ENCODE assay signal across 17 cellular contexts in the genomic region with DNA sequence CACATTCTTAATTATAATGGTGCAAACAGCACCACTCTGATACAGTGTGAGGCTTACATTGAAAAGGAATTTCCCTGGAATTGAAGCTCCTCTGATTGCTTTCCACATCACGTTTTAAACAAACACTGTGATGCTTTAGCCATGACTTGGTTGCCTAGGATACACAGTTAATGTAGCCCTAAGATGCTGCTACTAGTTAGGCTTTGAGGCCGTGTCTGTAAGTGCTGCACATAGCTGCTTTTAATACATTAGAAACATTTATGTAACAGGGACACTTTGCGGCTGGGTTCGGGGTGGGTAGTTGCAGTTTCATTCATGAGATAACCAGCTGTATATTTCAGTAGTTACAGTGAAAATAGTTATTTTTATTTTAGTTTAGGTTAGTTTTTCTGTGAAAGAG.
DNase-seq lines count a peak whose midpoint lies in the region; FAIRE-seq and TF ChIP-seq lines count a peak whose summit lies in the region.
"Had no signal": no experiment of that assay in that cellular context is flagged by ENCODE, and none has a peak within 500 bp of the region (broad histone marks: within the 10 kb centered on the region; RNA-seq: fewer than 3 reads in every experiment).

No MANE protein-coding gene starts in this region.

- H3K4me1 Mint-ChIP-seq in astrocyte (ENCODE audit: low read depth, unreplicated experiment): peaks cover 5% of the 10 kb centered on the region
- H3K4me1 Mint-ChIP-seq: activated naive CD4-positive, alpha-beta T cell treated with anti-CD3 and anti-CD28 coated beads, Interleukin-2, amount 10 ng/mL, durations not matched to agents 7 days and 5 days; nephron had no signal

- H3K36me3 Mint-ChIP-seq in astrocyte (ENCODE audit: low read depth, unreplicated experiment): no peaks in the 10 kb centered on the region
- H3K36me3 Mint-ChIP-seq: activated naive CD4-positive, alpha-beta T cell treated with anti-CD3 and anti-CD28 coated beads, Interleukin-2, amount 10 ng/mL, durations not matched to agents 7 days and 5 days had no signal

- H3K9me3 ChIP-seq in astrocyte (ENCODE audit: insufficient read depth, low read depth, low read length) (no peaks in the 10 kb centered on the region), esophagus squamous epithelium (no peaks in the 10 kb centered on the region)
- H3K9me3 ChIP-seq: BE2C, gastrocnemius medialis, lower lobe of right lung, right atrium auricular region had no signal

- 34 to 68% methylated on average over 4 of the region's 4 CpGs for WGBS in esophagus squamous epithelium, 2 donors

- no peak for TF ChIP-seq POLR2A in esophagus squamous epithelium (IDR thresholded peaks at IDR 0.05)

- H3K4me1 ChIP-seq in KMS-11 (ENCODE audit: low read depth, poor library complexity, severe bottlenecking): peaks cover 52% of the 10 kb centered on the region
- H3K4me1 ChIP-seq in astrocyte (ENCODE audit: insufficient read depth, low read length): peaks cover 7% of the 10 kb centered on the region
- H3K4me1 ChIP-seq in esophagus squamous epithelium: no peaks in the 10 kb centered on the region
- H3K4me1 ChIP-seq: BE2C, gastrocnemius medialis, lower lobe of right lung, right atrium auricular region had no signal

- H3K27ac Mint-ChIP-seq in astrocyte (ENCODE audit: unreplicated experiment): no peak overlapping the region
- H3K27ac Mint-ChIP-seq: activated naive CD4-positive, alpha-beta T cell treated with anti-CD3 and anti-CD28 coated beads, Interleukin-2, amount 10 ng/mL, durations not matched to agents 7 days and 5 days; nephron had no signal

- H3K4me3 ChIP-seq in KMS-11 (IDR thresholded peaks at IDR 0.05; ENCODE audit: insufficient read depth, low read depth, low read length): no peak overlapping the region
- H3K4me3 ChIP-seq in astrocyte (ENCODE audit: insufficient read depth, low read depth, low read length): no peak overlapping the region
- H3K4me3 ChIP-seq in esophagus squamous epithelium: no peak overlapping the region
- H3K4me3 ChIP-seq: gastrocnemius medialis, lower lobe of right lung, right atrium auricular region had no signal

- DNase-seq in Ammon's horn (ENCODE audit: low spot score) (peak; percentile 18), astrocyte (ENCODE audit: low read depth) (peak; percentile 57), left kidney (ENCODE audit: low read depth, low spot score) (peak; percentile 20), D341Med (ENCODE audit: low spot score) (no peak), mesenteric fat pad (ENCODE audit: low spot score) (no peak), esophagus squamous epithelium (lab: John Stamatoyannopoulos, UW) (no peak)
- DNase-seq in stimulated activated CD8-positive, alpha-beta memory T cell treated with anti-CD3 and anti-CD28 coated beads, Interleukin-4, amount 100 ng/mL, for 48 hours: no peak
- DNase-seq: activated CD4-positive, alpha-beta T cell treated with anti-CD3 and anti-CD28 coated beads for 1 hour; activated naive CD4-positive, alpha-beta T cell treated with anti-CD3 and anti-CD28 coated beads, Interleukin-2, amount 10 ng/mL, durations not matched to agents 7 days and 5 days; BE2C; gastrocnemius medialis; lower lobe of right lung; SIG-M5 had no signal

- H2AFZ ChIP-seq in KMS-11 (ENCODE audit: low read depth) (no peak overlapping the region), astrocyte (ENCODE audit: low read depth, low read length) (peak overlapping the region; percentile 49)

- H3K79me2 ChIP-seq in KMS-11 (ENCODE audit: insufficient read depth, low read depth): no peaks in the 10 kb centered on the region
- H3K79me2 ChIP-seq in astrocyte (ENCODE audit: insufficient read depth, low read length): no peaks in the 10 kb centered on the region

- H3K36me3 ChIP-seq in KMS-11 (ENCODE audit: insufficient read depth): no peaks in the 10 kb centered on the region
- no peaks in the 10 kb centered on the region for H3K36me3 ChIP-seq in astrocyte (ENCODE audit: insufficient read depth, low read length)
- no peaks in the 10 kb centered on the region for H3K36me3 ChIP-seq in esophagus squamous epithelium
- H3K36me3 ChIP-seq: BE2C, gastrocnemius medialis, lower lobe of right lung, right atrium auricular region had no signal

- no peak overlapping the region for H3K4me3 Mint-ChIP-seq in astrocyte (ENCODE audit: unreplicated experiment)
- H3K4me3 Mint-ChIP-seq: activated naive CD4-positive, alpha-beta T cell treated with anti-CD3 and anti-CD28 coated beads, Interleukin-2, amount 10 ng/mL, durations not matched to agents 7 days and 5 days; nephron had no signal

- H3K4me2 ChIP-seq in KMS-11: peak overlapping the region; percentile 37
- H3K4me2 ChIP-seq in astrocyte (ENCODE audit: low read length): peak overlapping the region; percentile 44

- H4K20me1 ChIP-seq in KMS-11 (ENCODE audit: insufficient read depth): no peaks in the 10 kb centered on the region
- no peaks in the 10 kb centered on the region for H4K20me1 ChIP-seq in astrocyte (ENCODE audit: insufficient read depth, low read length)

- H3K9ac ChIP-seq in KMS-11 (no peak overlapping the region), astrocyte (ENCODE audit: low read length) (no peak overlapping the region)

- TF ChIP-seq CTCF in KMS-11 (conservative IDR thresholded peaks at IDR 0.05; ENCODE audit: low read depth, low read length) (no peak), astrocyte (IDR thresholded peaks at IDR 0.05; ENCODE audit: insufficient read depth, low read depth, low read length) (no peak), esophagus squamous epithelium (IDR thresholded peaks at IDR 0.05) (no peak)

- intact Hi-C loops in esophagus squamous epithelium (cut with DNase I): no loop called here

- FAIRE-seq in astrocyte (lab: Jason Lieb, UNC): peak; percentile 29
- FAIRE-seq: bronchial epithelial cell had no signal

- no peaks in the 10 kb centered on the region for H3K27me3 Mint-ChIP-seq in astrocyte (ENCODE audit: low read depth, unreplicated experiment)
- H3K27me3 Mint-ChIP-seq: activated naive CD4-positive, alpha-beta T cell treated with anti-CD3 and anti-CD28 coated beads, Interleukin-2, amount 10 ng/mL, durations not matched to agents 7 days and 5 days had no signal

- H3K27me3 ChIP-seq in KMS-11 (ENCODE audit: insufficient read depth, low read depth): no peaks in the 10 kb centered on the region
- no peaks in the 10 kb centered on the region for H3K27me3 ChIP-seq in astrocyte (ENCODE audit: insufficient read depth, low read length)
- no peaks in the 10 kb centered on the region for H3K27me3 ChIP-seq in esophagus squamous epithelium
- H3K27me3 ChIP-seq: BE2C, gastrocnemius medialis, right atrium auricular region had no signal

- H3K27ac ChIP-seq in KMS-11 (peak overlapping the region; percentile 28; the same call in 1 of the 2 replicates), astrocyte (ENCODE audit: low read depth, low read length) (peak overlapping the region; percentile 27), esophagus squamous epithelium (no peak overlapping the region)
- H3K27ac ChIP-seq: gastrocnemius medialis, lower lobe of right lung, right atrium auricular region had no signal

- no peaks in the 10 kb centered on the region for H3K9me3 Mint-ChIP-seq in astrocyte (ENCODE audit: unreplicated experiment)
- H3K9me3 Mint-ChIP-seq: activated naive CD4-positive, alpha-beta T cell treated with anti-CD3 and anti-CD28 coated beads, Interleukin-2, amount 10 ng/mL, durations not matched to agents 7 days and 5 days; nephron had no signal

Comparison
In these comparisons a context has a peak if more than half of its experiments do, and no peak if none do; other contexts are left out.
1. DNase-seq: peak in Ammon's horn (single experiment), astrocyte (single experiment) and left kidney (single experiment); none in D341Med (single experiment), mesenteric fat pad (single experiment), stimulated activated CD8-positive, alpha-beta memory T cell treated with anti-CD3 and anti-CD28 coated beads, Interleukin-4, amount 100 ng/mL, for 48 hours (single experiment) and esophagus squamous epithelium (single experiment).
2. H3K27ac ChIP-seq: peak in KMS-11 (single experiment) and astrocyte (single experiment); none in esophagus squamous epithelium (0 of 4).